ENCODE assay signal across 12 cellular contexts in genomic region chr12:75964150-75964549, GRCh38.
DNase-seq lines count a peak whose midpoint lies in the region; ATAC-seq and TF ChIP-seq lines count a peak whose summit lies in the region.
"Had no signal": no experiment of that assay in that cellular context is flagged by ENCODE, and none has a peak within 500 bp of the region (broad histone marks: within the 10 kb centered on the region; RNA-seq: fewer than 3 reads in every experiment).

No MANE protein-coding gene starts in this region.

- H3K36me3 Mint-ChIP-seq in T-helper 2 cell treated with Interferon-gamma antibody and Interleukin-4, amounts not matched to agents 5 μg/mL and 100 μg/mL, for 36 hours (ENCODE audit: low read depth), result no peaks in the 10 kb centered on the region
- H3K36me3 Mint-ChIP-seq in activated naive CD8-positive, alpha-beta T cell treated with anti-CD3 and anti-CD28 coated beads for 36 hours, result no peaks in the 10 kb centered on the region

- no peak for DNase-seq in T-helper 2 cell treated with Interferon-gamma antibody and Interleukin-4, amounts not matched to agents 5 μg/mL and 100 μg/mL, for 36 hours (ENCODE audit: low spot score)
- DNase-seq in cerebellum (ENCODE audit: low spot score), result no peak
- DNase-seq in OCI-M2 (lab: John Stamatoyannopoulos, UW; ENCODE audit: unreplicated experiment), result no peak
- no peak for DNase-seq in globus pallidus (ENCODE audit: low spot score)
- DNase-seq in activated naive CD8-positive, alpha-beta T cell treated with anti-CD3 and anti-CD28 coated beads for 36 hours, result no peak
- DNase-seq: activated gamma-delta T cell treated with Interleukin-2 at 50 U/mL for 16 hours, NCI-H1105 treated with DMSO at 0.1 percent for 48 hours, SW 1271 had no signal

- H3K27ac ChIP-seq in neutrophil, result peak overlapping the region; percentile 70
- H3K27ac ChIP-seq: thoracic aorta had no signal

- no peaks in the 10 kb centered on the region for H3K27me3 Mint-ChIP-seq in T-helper 2 cell treated with Interferon-gamma antibody and Interleukin-4, amounts not matched to agents 5 μg/mL and 100 μg/mL, for 36 hours (ENCODE audit: low read depth)
- no peaks in the 10 kb centered on the region for H3K27me3 Mint-ChIP-seq in activated naive CD8-positive, alpha-beta T cell treated with anti-CD3 and anti-CD28 coated beads for 36 hours

- no peaks in the 10 kb centered on the region for H3K36me3 ChIP-seq in neutrophil
- H3K36me3 ChIP-seq: thoracic aorta had no signal

- no peaks in the 10 kb centered on the region for H3K9me3 ChIP-seq in neutrophil
- H3K9me3 ChIP-seq: thoracic aorta had no signal

- peak; percentile 54 for ATAC-seq in GM18861 (IDR thresholded peaks at IDR 0.05; ENCODE audit: unreplicated experiment)
- peak; percentile 60 for ATAC-seq in HG03025 (IDR thresholded peaks at IDR 0.05; ENCODE audit: low FRiP score, unreplicated experiment)

- H3K4me1 Mint-ChIP-seq in T-helper 2 cell treated with Interferon-gamma antibody and Interleukin-4, amounts not matched to agents 5 μg/mL and 100 μg/mL, for 36 hours (ENCODE audit: low read depth), result peaks cover 37% of the 10 kb centered on the region
- peaks cover 30% of the 10 kb centered on the region for H3K4me1 Mint-ChIP-seq in activated naive CD8-positive, alpha-beta T cell treated with anti-CD3 and anti-CD28 coated beads for 36 hours

- H3K27ac Mint-ChIP-seq in T-helper 2 cell treated with Interferon-gamma antibody and Interleukin-4, amounts not matched to agents 5 μg/mL and 100 μg/mL, for 36 hours, result peak overlapping the region; percentile 23
- H3K27ac Mint-ChIP-seq in activated naive CD8-positive, alpha-beta T cell treated with anti-CD3 and anti-CD28 coated beads for 36 hours, result no peak overlapping the region

- no peak for TF ChIP-seq CTCF in neutrophil (IDR thresholded peaks at IDR 0.05)

- H3K4me1 ChIP-seq in neutrophil (ENCODE audit: control insufficient read depth in 1 of 2, insufficient read depth in 1 of 2, low read depth in 1 of 2, low read length in 1 of 2), result peaks cover 72 to 73% of the 10 kb centered on the region in 2 experiments

- no peak overlapping the region for H3K4me3 Mint-ChIP-seq in T-helper 2 cell treated with Interferon-gamma antibody and Interleukin-4, amounts not matched to agents 5 μg/mL and 100 μg/mL, for 36 hours
- no peak overlapping the region for H3K4me3 Mint-ChIP-seq in activated naive CD8-positive, alpha-beta T cell treated with anti-CD3 and anti-CD28 coated beads for 36 hours

- H3K4me3 ChIP-seq in neutrophil (ENCODE audit: low read depth in 1 of 2, low read length in 1 of 2), result no peak overlapping the region
- H3K4me3 ChIP-seq: thoracic aorta had no signal

- no peaks in the 10 kb centered on the region for H3K27me3 ChIP-seq in neutrophil

- no peaks in the 10 kb centered on the region for H3K9me3 Mint-ChIP-seq in T-helper 2 cell treated with Interferon-gamma antibody and Interleukin-4, amounts not matched to agents 5 μg/mL and 100 μg/mL, for 36 hours
- H3K9me3 Mint-ChIP-seq in activated naive CD8-positive, alpha-beta T cell treated with anti-CD3 and anti-CD28 coated beads for 36 hours, result no peaks in the 10 kb centered on the region
